ENCODE assay signal across 1 cellular context in the genomic region with DNA sequence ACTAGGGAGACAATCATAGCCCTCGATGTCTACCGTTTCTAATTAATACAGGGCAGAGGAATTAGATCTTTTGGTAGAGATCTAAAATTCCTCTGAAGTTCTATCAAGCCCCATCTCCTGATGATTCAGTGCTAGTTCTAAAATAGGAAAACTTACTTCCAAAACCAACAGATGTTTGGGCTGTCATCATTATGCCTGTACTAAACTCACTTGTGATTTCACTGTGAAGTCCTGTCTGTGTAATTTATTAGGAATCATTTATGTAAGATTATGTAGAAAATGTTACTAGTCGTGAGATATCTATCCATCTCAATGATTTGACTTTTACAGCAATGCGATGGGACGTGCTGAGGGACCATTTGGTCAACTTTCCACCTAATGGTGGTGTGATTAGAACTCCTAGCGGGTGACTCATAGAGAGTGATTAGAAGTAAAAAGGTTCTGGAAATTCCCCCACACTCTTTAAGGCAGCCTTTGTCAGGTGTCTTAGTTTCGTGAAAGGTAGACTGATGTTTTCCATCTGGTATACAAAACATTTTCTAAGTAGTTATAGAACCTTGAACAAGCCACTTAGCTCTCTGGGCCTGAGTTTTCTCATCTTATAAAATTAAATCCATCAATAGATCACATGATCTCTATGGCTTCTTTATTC.
TF ChIP-seq lines count a peak whose summit lies in the region.

No MANE protein-coding gene starts in this region.

TF ChIP-seq in K562, 482 proteins besides CTCF, POLR2A, EP300 and RAD21 (continued from another document):
- TF ChIP-seq E2F1 (CRISPR knock-in tag; IDR thresholded peaks at IDR 0.05): no peak
- no peak for TF ChIP-seq ZBTB34 (CRISPR knock-in tag; IDR thresholded peaks at IDR 0.05)
- no peak for TF ChIP-seq ZZZ3 (IDR thresholded peaks at IDR 0.05)
- TF ChIP-seq ZNF436 (CRISPR knock-in tag; IDR thresholded peaks at IDR 0.05): no peak
- TF ChIP-seq GABPA (tag; conservative IDR thresholded peaks at IDR 0.05; ENCODE audit: low read depth): no peak
